In the genomic region with DNA sequence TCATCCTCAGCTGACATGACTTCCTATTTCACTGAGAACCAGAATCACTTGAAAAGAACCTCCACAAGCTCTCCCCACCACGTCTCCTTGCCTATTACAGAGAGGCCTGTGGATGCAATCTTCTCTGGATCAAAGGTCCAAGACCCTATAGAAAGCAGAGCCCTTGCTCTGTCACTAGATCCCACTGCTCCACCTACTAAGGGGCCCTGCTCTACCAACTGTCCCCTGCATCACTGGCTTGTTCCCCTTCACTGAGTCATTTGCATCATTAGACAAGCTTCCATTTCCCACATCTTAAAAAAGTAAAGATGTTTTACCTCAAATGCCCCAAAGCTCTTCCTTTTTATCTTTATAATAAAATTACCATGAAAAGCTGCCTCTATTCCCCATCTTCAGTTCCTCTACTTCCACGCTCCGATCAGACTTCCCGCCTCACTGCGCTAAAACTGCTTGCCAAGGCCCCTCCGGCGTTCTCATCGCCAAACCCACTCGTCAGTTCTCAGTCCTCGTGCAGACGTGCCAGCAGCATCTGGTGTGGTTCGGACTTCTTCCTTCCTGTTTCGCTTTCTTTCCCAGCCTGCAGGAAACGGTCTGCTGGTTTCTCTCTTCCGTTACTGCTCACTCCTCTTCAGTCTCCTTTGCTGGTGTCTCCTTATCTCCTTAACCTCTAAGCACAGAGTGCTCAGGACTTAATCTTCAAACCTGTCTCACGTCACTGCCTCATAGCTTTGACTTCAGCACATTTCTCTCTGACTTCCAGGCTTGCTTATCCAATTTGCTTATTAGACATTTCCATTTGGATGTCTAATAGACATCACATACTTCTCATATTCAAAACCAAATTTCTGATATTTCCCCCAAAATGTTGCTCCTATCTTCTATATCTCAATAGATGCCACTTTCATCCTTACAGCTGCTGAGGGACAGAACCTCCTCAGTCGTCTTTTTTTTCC, we compare ENCODE assay signal across 1 cellular context.
TF ChIP-seq lines count a peak whose summit lies in the region.

No MANE protein-coding gene starts in this region.

TF ChIP-seq in WTC11, 78 proteins besides CTCF, POLR2A, EP300 and RAD21 (continued from another document):
- TF ChIP-seq, protein P1, sequence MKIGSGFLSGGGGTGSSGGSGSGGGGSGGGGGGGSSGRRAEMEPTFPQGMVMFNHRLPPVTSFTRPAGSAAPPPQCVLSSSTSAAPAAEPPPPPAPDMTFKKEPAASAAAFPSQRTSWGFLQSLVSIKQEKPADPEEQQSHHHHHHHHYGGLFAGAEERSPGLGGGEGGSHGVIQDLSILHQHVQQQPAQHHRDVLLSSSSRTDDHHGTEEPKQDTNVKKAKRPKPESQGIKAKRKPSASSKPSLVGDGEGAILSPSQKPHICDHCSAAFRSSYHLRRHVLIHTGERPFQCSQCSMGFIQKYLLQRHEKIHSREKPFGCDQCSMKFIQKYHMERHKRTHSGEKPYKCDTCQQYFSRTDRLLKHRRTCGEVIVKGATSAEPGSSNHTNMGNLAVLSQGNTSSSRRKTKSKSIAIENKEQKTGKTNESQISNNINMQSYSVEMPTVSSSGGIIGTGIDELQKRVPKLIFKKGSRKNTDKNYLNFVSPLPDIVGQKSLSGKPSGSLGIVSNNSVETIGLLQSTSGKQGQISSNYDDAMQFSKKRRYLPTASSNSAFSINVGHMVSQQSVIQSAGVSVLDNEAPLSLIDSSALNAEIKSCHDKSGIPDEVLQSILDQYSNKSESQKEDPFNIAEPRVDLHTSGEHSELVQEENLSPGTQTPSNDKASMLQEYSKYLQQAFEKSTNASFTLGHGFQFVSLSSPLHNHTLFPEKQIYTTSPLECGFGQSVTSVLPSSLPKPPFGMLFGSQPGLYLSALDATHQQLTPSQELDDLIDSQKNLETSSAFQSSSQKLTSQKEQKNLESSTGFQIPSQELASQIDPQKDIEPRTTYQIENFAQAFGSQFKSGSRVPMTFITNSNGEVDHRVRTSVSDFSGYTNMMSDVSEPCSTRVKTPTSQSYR (CRISPR knock-in tag; IDR thresholded peaks at IDR 0.05) = no peak
- TF ChIP-seq SOX15 (CRISPR knock-in tag; IDR thresholded peaks at IDR 0.05) = no peak
- no peak for TF ChIP-seq SMAD3 (CRISPR knock-in tag; IDR thresholded peaks at IDR 0.05; ENCODE audit: borderline replicate concordance)
- TF ChIP-seq, protein P2, sequence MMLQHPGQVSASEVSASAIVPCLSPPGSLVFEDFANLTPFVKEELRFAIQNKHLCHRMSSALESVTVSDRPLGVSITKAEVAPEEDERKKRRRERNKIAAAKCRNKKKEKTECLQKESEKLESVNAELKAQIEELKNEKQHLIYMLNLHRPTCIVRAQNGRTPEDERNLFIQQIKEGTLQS (CRISPR knock-in tag; conservative IDR thresholded peaks at IDR 0.05) = no peak
